In the genomic region with DNA sequence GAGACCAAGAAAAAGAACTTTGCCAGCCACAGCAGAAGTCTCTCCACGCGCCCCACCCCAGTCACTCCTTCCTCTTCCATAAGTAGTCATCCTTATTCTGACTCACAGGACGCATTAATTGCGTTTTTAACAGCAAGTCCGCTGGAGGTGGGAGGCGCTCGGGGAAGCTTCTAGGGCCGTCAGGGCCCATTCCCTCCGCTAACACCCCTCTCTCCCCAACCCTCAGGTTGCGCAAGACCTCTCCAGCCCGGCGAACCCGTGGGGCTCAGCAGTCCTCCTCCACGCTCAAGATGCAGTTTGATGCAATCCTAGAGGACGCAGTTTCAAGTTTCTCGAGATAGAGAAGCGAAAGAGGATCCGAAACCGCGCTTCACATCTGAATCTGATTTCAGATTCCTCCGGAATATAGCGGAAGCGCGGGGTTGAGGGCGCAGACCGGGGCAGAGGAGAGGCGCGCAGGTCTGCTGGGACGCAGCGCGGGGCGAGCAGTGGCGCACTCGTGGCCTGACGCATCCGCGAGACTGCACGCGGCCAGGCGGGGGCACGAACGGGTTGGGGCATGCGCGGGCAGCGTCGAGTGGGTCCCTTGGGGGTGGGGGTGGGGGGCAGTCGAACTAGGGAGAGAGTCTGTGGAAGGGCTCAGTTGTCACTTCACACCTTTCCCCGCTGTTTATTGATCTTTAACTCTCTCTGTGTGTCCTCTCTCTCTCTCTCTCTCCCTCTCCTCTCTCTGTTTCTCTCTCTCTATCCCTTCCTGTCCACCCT, we compare ENCODE assay signal across 8 cellular contexts. TPM values are rescaled to one million over a fixed set of nuclear protein-coding genes. Genes with fewer than 3 reads are reported as not detected.
DNase-seq lines count a peak whose midpoint lies in the region; ATAC-seq and TF ChIP-seq lines count a peak whose summit lies in the region.

No MANE protein-coding gene starts in this region.

- H3K4me1 ChIP-seq in esophagus squamous epithelium (peaks cover 9 to 47% (median 15%) of the 10 kb centered on the region in 3 donors), muscle layer of colon (ENCODE audit: insufficient read depth, low read length) (peaks cover 6% of the 10 kb centered on the region)

- peak in 1 of 6 experiments; percentile 10 for TF ChIP-seq CTCF in esophagus squamous epithelium (IDR thresholded peaks at IDR 0.05)

- H3K27ac ChIP-seq in esophagus squamous epithelium = peak overlapping the region; percentile 90 to 98 (median 94)
- peak overlapping the region; percentile 83 for H3K27ac ChIP-seq in muscle layer of colon (ENCODE audit: low read depth, low read length)

- no peak overlapping the region for H3K9ac ChIP-seq in muscle layer of colon (ENCODE audit: low read length)

- H3K9me3 ChIP-seq in esophagus squamous epithelium (no peaks in the 10 kb centered on the region), muscle layer of colon (ENCODE audit: low read length) (no peaks in the 10 kb centered on the region)

- peak in 2 of 4 donors; percentile 54 to 63 for TF ChIP-seq POLR2A in esophagus squamous epithelium (IDR thresholded peaks at IDR 0.05)

- WGBS in esophagus squamous epithelium, 2 donors = 1 to 2% methylated on average over 9 to 19 of the region's 48 CpGs

- H3K4me3 ChIP-seq in esophagus squamous epithelium (peak overlapping the region; percentile 47 to 77 (median 55)), muscle layer of colon (ENCODE audit: low read depth in 1 of 2, low read length in 2 of 2) (peak overlapping the region; percentile 55 to 74)

- DNase-seq in CD1c-positive myeloid dendritic cell (ENCODE audit: extremely low spot score) (peak; percentile 99), NOMO-1 (lab: John Stamatoyannopoulos, UW; ENCODE audit: unreplicated experiment in 2 of 2) (peak; percentile 100), activated T-cell treated with anti-CD3 and anti-CD28 coated beads for 48 hours (ENCODE audit: low read depth) (peak; percentile 59), esophagus squamous epithelium (lab: John Stamatoyannopoulos, UW) (peak; percentile 50)
- DNase-seq in stimulated activated naive CD4-positive, alpha-beta T cell (lab: John Stamatoyannopoulos, UW) = peak in 5 of 6 experiments; percentile 11 to 59 (median 39)

- intact Hi-C loops in esophagus squamous epithelium (cut with DNase I) = loop anchor here (5.0 kb wide), 1 partner anchor 37 kb away; a partner anchor contains a TSS

- peak; percentile 92 for ATAC-seq in GM19035 (IDR thresholded peaks at IDR 0.05; ENCODE audit: unreplicated experiment)
- peak; percentile 94 for ATAC-seq in HG03175 (IDR thresholded peaks at IDR 0.05; ENCODE audit: unreplicated experiment)

- H3K27me3 ChIP-seq in esophagus squamous epithelium (no peaks in the 10 kb centered on the region), muscle layer of colon (ENCODE audit: control insufficient read depth in 1 of 2, insufficient read depth in 2 of 2, low read length in 2 of 2) (no peaks in the 10 kb centered on the region)

- no peaks in the 10 kb centered on the region for H3K36me3 ChIP-seq in esophagus squamous epithelium
- H3K36me3 ChIP-seq in muscle layer of colon (ENCODE audit: insufficient read depth, low read length) = no peaks in the 10 kb centered on the region

RNA-seq across cellular contexts. Expression of a gene that starts 37.8 kb away (rescaled TPM):
- total RNA-seq in esophagus squamous epithelium = 100 to 1,000 TPM; 280 to 623 (median 490) TPM

Comparison
In these comparisons a context has a peak if more than half of its experiments do, and no peak if none do; other contexts are left out.
1. Peak in every context shown above with its lines: DNase-seq, ATAC-seq, H3K4me3 ChIP-seq and H3K27ac ChIP-seq.
2. DNase-seq: peak in every context shown above with its lines; median percentile 100 in NOMO-1; 99 in CD1c-positive myeloid dendritic cell; 59 in activated T-cell treated with anti-CD3 and anti-CD28 coated beads for 48 hours; 50 in esophagus squamous epithelium; 39 in stimulated activated naive CD4-positive, alpha-beta T cell.